Comparison of ENCODE assay signal across 9 cellular contexts in genomic region chr9:129627556-129628492, GRCh38. TPM values are rescaled to one million over a fixed set of nuclear protein-coding genes. Genes with fewer than 3 reads are reported as not detected.
A peak's percentile ranks its signal among the peaks of the same experiment; 100 is the strongest.
DNase-seq lines count a peak whose midpoint lies in the region; ATAC-seq, FAIRE-seq and TF ChIP-seq lines count a peak whose summit lies in the region.
"Had no signal": no experiment of that assay in that cellular context is flagged by ENCODE, and none has a peak within 500 bp of the region (broad histone marks: within the 10 kb centered on the region; RNA-seq: fewer than 3 reads in every experiment).

No MANE protein-coding gene starts in this region.

- H3K4me1 Mint-ChIP-seq in activated naive CD4-positive, alpha-beta T cell treated with anti-CD3 and anti-CD28 coated beads, Interleukin-2, amount 10 ng/mL, durations not matched to agents 7 days and 5 days = peaks cover 59% of the 10 kb centered on the region
- peaks cover 41% of the 10 kb centered on the region for H3K4me1 Mint-ChIP-seq in activated T-helper 1 cell treated with anti-CD3 and anti-CD28 coated beads, Interleukin-12 subunit alpha, Interleukin-12 subunit beta, Interleukin-2, Interleukin-4 antibody, amounts not matched to agents 30 ng/mL and 10 ng/mL and 1 ng/mL, durations not matched to agents 14 hours and 24 hours and 36 hours (ENCODE audit: low read depth)

- no peak for FAIRE-seq in keratinocyte (lab: Jason Lieb, UNC)

- H3K4me3 Mint-ChIP-seq in activated naive CD4-positive, alpha-beta T cell treated with anti-CD3 and anti-CD28 coated beads, Interleukin-2, amount 10 ng/mL, durations not matched to agents 7 days and 5 days = peak overlapping the region; percentile 81
- H3K4me3 Mint-ChIP-seq in activated T-helper 1 cell treated with anti-CD3 and anti-CD28 coated beads, Interleukin-12 subunit alpha, Interleukin-12 subunit beta, Interleukin-2, Interleukin-4 antibody, amounts not matched to agents 30 ng/mL and 10 ng/mL and 1 ng/mL, durations not matched to agents 14 hours and 24 hours and 36 hours = peak overlapping the region; percentile 86

- H3K27me3 ChIP-seq in keratinocyte (ENCODE audit: control insufficient read depth, extremely low read depth, insufficient read depth, low read length) = no peaks in the 10 kb centered on the region
- no peaks in the 10 kb centered on the region for H3K27me3 ChIP-seq in tibial artery
- H3K27me3 ChIP-seq: thyroid gland had no signal

- no peak for ATAC-seq in HG02938 (IDR thresholded peaks at IDR 0.05; ENCODE audit: unreplicated experiment)

- H3K79me2 ChIP-seq in keratinocyte (ENCODE audit: control insufficient read depth, insufficient read depth, low read length) = peaks cover 67% of the 10 kb centered on the region

- dilution Hi-C loops in keratinocyte (cut with MboI; ENCODE audit: extremely low pct_ligation_motif_present, low sequenced_read_pairs) = no loop called here

- H3K36me3 ChIP-seq in keratinocyte (ENCODE audit: control insufficient read depth in 2 of 2, extremely low read depth in 1 of 2, insufficient read depth in 2 of 2, low read length in 2 of 2) (peaks cover 3 to 15% of the 10 kb centered on the region in 2 experiments), tibial artery (peaks cover 0 to 5% (median 5%) of the 10 kb centered on the region in 3 donors)

- H3K4me3 ChIP-seq in keratinocyte (ENCODE audit: control insufficient read depth in 2 of 3, extremely low read depth in 1 of 3, insufficient read depth in 2 of 3, low read depth in 1 of 3, low read length in 3 of 3) (peak overlapping the region in 2 of 3 experiments; percentile 96 to 99), tibial artery (peak overlapping the region; percentile 72 to 79)

- peaks cover 28% of the 10 kb centered on the region for H4K20me1 ChIP-seq in keratinocyte (ENCODE audit: control insufficient read depth, extremely low read depth, insufficient read depth, low read length)

- H2AFZ ChIP-seq in keratinocyte (ENCODE audit: control insufficient read depth, low read length) = no peak overlapping the region

- H3K9me1 ChIP-seq in keratinocyte (ENCODE audit: control insufficient read depth, extremely low read depth, insufficient read depth, low read length) = peaks cover 6% of the 10 kb centered on the region

- intact Hi-C loops in activated T-helper 1 cell treated with anti-CD3 and anti-CD28 coated beads, Interleukin-12 subunit alpha, Interleukin-12 subunit beta, Interleukin-2, Interleukin-4 antibody, amounts not matched to agents 30 ng/mL and 10 ng/mL and 1 ng/mL, durations not matched to agents 14 hours and 24 hours and 36 hours (cut with micrococcal nuclease) = loop anchor here (5.0 kb wide), 1 partner anchor 154 kb away; no protein-coding TSS in a partner anchor
- intact Hi-C loops in tibial artery (cut with DNase I; ENCODE audit: low total_unique reads) = no loop called here

- H3K9me3 ChIP-seq in keratinocyte (ENCODE audit: control insufficient read depth, low read depth, low read length) = no peaks in the 10 kb centered on the region
- no peaks in the 10 kb centered on the region for H3K9me3 ChIP-seq in tibial artery
- H3K9me3 ChIP-seq: thyroid gland had no signal

- H3K36me3 Mint-ChIP-seq in activated naive CD4-positive, alpha-beta T cell treated with anti-CD3 and anti-CD28 coated beads, Interleukin-2, amount 10 ng/mL, durations not matched to agents 7 days and 5 days = peaks cover 21% of the 10 kb centered on the region
- H3K36me3 Mint-ChIP-seq in activated T-helper 1 cell treated with anti-CD3 and anti-CD28 coated beads, Interleukin-12 subunit alpha, Interleukin-12 subunit beta, Interleukin-2, Interleukin-4 antibody, amounts not matched to agents 30 ng/mL and 10 ng/mL and 1 ng/mL, durations not matched to agents 14 hours and 24 hours and 36 hours (ENCODE audit: low read depth) = peaks cover 14% of the 10 kb centered on the region

- no peak for DNase-seq in activated naive CD4-positive, alpha-beta T cell treated with anti-CD3 and anti-CD28 coated beads, Interleukin-2, amount 10 ng/mL, durations not matched to agents 7 days and 5 days
- DNase-seq in activated naive CD4-positive, alpha-beta T cell (lab: John Stamatoyannopoulos, UW) = no peak
- no peak for DNase-seq in activated T-helper 1 cell treated with anti-CD3 and anti-CD28 coated beads, Interleukin-12 subunit alpha, Interleukin-12 subunit beta, Interleukin-2, Interleukin-4 antibody, amounts not matched to agents 30 ng/mL and 10 ng/mL and 1 ng/mL, durations not matched to agents 14 hours and 24 hours and 36 hours (ENCODE audit: low spot score)
- DNase-seq in keratinocyte (ENCODE audit: low read depth, low spot score) (no peak), tibial artery (no peak), NCI-H226 (no peak), midbrain (lab: John Stamatoyannopoulos, UW) (no peak)
- DNase-seq: thyroid gland had no signal

- peaks cover 11% of the 10 kb centered on the region for H3K27me3 Mint-ChIP-seq in activated naive CD4-positive, alpha-beta T cell treated with anti-CD3 and anti-CD28 coated beads, Interleukin-2, amount 10 ng/mL, durations not matched to agents 7 days and 5 days
- H3K27me3 Mint-ChIP-seq in activated T-helper 1 cell treated with anti-CD3 and anti-CD28 coated beads, Interleukin-12 subunit alpha, Interleukin-12 subunit beta, Interleukin-2, Interleukin-4 antibody, amounts not matched to agents 30 ng/mL and 10 ng/mL and 1 ng/mL, durations not matched to agents 14 hours and 24 hours and 36 hours (ENCODE audit: insufficient read depth) = peaks cover 2% of the 10 kb centered on the region

- peak overlapping the region; percentile 91 for H3K27ac Mint-ChIP-seq in activated naive CD4-positive, alpha-beta T cell treated with anti-CD3 and anti-CD28 coated beads, Interleukin-2, amount 10 ng/mL, durations not matched to agents 7 days and 5 days
- peak overlapping the region; percentile 42 for H3K27ac Mint-ChIP-seq in activated T-helper 1 cell treated with anti-CD3 and anti-CD28 coated beads, Interleukin-12 subunit alpha, Interleukin-12 subunit beta, Interleukin-2, Interleukin-4 antibody, amounts not matched to agents 30 ng/mL and 10 ng/mL and 1 ng/mL, durations not matched to agents 14 hours and 24 hours and 36 hours

- no peaks in the 10 kb centered on the region for H3K9me3 Mint-ChIP-seq in activated naive CD4-positive, alpha-beta T cell treated with anti-CD3 and anti-CD28 coated beads, Interleukin-2, amount 10 ng/mL, durations not matched to agents 7 days and 5 days
- H3K9me3 Mint-ChIP-seq in activated T-helper 1 cell treated with anti-CD3 and anti-CD28 coated beads, Interleukin-12 subunit alpha, Interleukin-12 subunit beta, Interleukin-2, Interleukin-4 antibody, amounts not matched to agents 30 ng/mL and 10 ng/mL and 1 ng/mL, durations not matched to agents 14 hours and 24 hours and 36 hours = no peaks in the 10 kb centered on the region

- H3K4me2 ChIP-seq in keratinocyte (ENCODE audit: control insufficient read depth, extremely low read depth, insufficient read depth, low read depth, low read length) = peak overlapping the region; percentile 100

- H3K4me1 ChIP-seq in keratinocyte (ENCODE audit: control insufficient read depth, extremely low read depth, insufficient read depth, low read length) (peaks cover 43% of the 10 kb centered on the region), tibial artery (peaks cover 0 to 57% (median 46%) of the 10 kb centered on the region in 4 donors)

- H3K9ac ChIP-seq in keratinocyte (ENCODE audit: control insufficient read depth, extremely low read depth, insufficient read depth, low read length) = peak overlapping the region; percentile 95

- CTCF ChIA-PET in activated naive CD4-positive, alpha-beta T cell treated with anti-CD3 and anti-CD28 coated beads, Interleukin-2, amount 10 ng/mL, durations not matched to agents 7 days and 5 days (lab: Charles Lee) = interaction anchor here (0.6 to 7.3 kb wide), 6 partner anchors 15 to 496 kb away, joined by 3 to 63 read pairs (median 3); no protein-coding TSS in a partner anchor

- TF ChIP-seq CTCF in keratinocyte (optimal IDR thresholded peaks at IDR 0.05 in 1 of 3, IDR thresholded peaks at IDR 0.05 in 1 of 3, conservative IDR thresholded peaks at IDR 0.05 in 1 of 3; ENCODE audit: extremely low read depth in 1 of 3, insufficient read depth in 2 of 3, low read length in 3 of 3) (no peak), tibial artery (IDR thresholded peaks at IDR 0.05) (no peak)

- H3K27ac ChIP-seq in keratinocyte (ENCODE audit: control insufficient read depth, insufficient read depth, low read length) (no peak overlapping the region), tibial artery (peak overlapping the region; percentile 87 to 90)

RNA-seq across cellular contexts. Expression of gene NTMT1, which starts 1.9 kb away (rescaled TPM):
- total RNA-seq in activated T-helper 1 cell treated with anti-CD3 and anti-CD28 coated beads, Interleukin-12 subunit alpha, Interleukin-12 subunit beta, Interleukin-2, Interleukin-4 antibody, amounts not matched to agents 30 ng/mL and 10 ng/mL and 1 ng/mL, durations not matched to agents 14 hours and 24 hours and 36 hours = 67.1 and 67.3 TPM in 2 replicates
- polyA plus RNA-seq in keratinocyte = 46.0 to 50.2 TPM (median 48.2 TPM) in 3 replicates
- polyA plus RNA-seq in keratinocyte (2011; ENCODE audit: low read depth) = 24.6 TPM
- 23.5 and 36.4 TPM in 2 replicates for polyA plus RNA-seq in keratinocyte (2011; cell fraction: cytosol; rRNA removed)
- polyA plus RNA-seq in keratinocyte (2011; cell fraction: nucleus; rRNA removed) = 22.0 and 23.8 TPM in 2 replicates
- polyA plus RNA-seq in keratinocyte (2012; ENCODE audit: low replicate concordance) = 30.8 and 52.5 TPM in 2 replicates
- 20.3 to 35.7 TPM (median 22.6 TPM) in 3 replicates for polyA minus RNA-seq in keratinocyte
- 24.0 TPM for polyA minus RNA-seq in keratinocyte (2011; cell fraction: cytosol; rRNA and poly(A)+ RNA removed)
- 7.8 and 9.3 TPM in 2 replicates for polyA minus RNA-seq in keratinocyte (2011; cell fraction: nucleus; rRNA and poly(A)+ RNA removed)

RNA-seq across cellular contexts. Expression of gene C9orf50, which starts 6.9 kb away (rescaled TPM):
- total RNA-seq in activated T-helper 1 cell treated with anti-CD3 and anti-CD28 coated beads, Interleukin-12 subunit alpha, Interleukin-12 subunit beta, Interleukin-2, Interleukin-4 antibody, amounts not matched to agents 30 ng/mL and 10 ng/mL and 1 ng/mL, durations not matched to agents 14 hours and 24 hours and 36 hours = not detected in 2 replicates
- not detected in 3 replicates for polyA plus RNA-seq in keratinocyte
- polyA plus RNA-seq in keratinocyte (2011; ENCODE audit: low read depth) = not detected
- polyA plus RNA-seq in keratinocyte (2011; cell fraction: cytosol; rRNA removed) = not detected in 2 replicates
- not detected in 2 replicates for polyA plus RNA-seq in keratinocyte (2011; cell fraction: nucleus; rRNA removed)
- not detected in 2 replicates for polyA plus RNA-seq in keratinocyte (2012; ENCODE audit: low replicate concordance)
- polyA minus RNA-seq in keratinocyte = not detected in 3 replicates
- not detected for polyA minus RNA-seq in keratinocyte (2011; cell fraction: cytosol; rRNA and poly(A)+ RNA removed)
- not detected in 2 replicates for polyA minus RNA-seq in keratinocyte (2011; cell fraction: nucleus; rRNA and poly(A)+ RNA removed)
- total RNA-seq: thyroid gland had no signal

RNA-seq across cellular contexts. Expression of gene ASB6, which starts 14.1 kb away (rescaled TPM):
- total RNA-seq in activated T-helper 1 cell treated with anti-CD3 and anti-CD28 coated beads, Interleukin-12 subunit alpha, Interleukin-12 subunit beta, Interleukin-2, Interleukin-4 antibody, amounts not matched to agents 30 ng/mL and 10 ng/mL and 1 ng/mL, durations not matched to agents 14 hours and 24 hours and 36 hours = 24.0 TPM in 2 replicates
- polyA plus RNA-seq in keratinocyte = 16.3 to 23.8 TPM (median 23.7 TPM) in 3 replicates
- 4.8 TPM for polyA plus RNA-seq in keratinocyte (2011; ENCODE audit: low read depth)
- polyA plus RNA-seq in keratinocyte (2011; cell fraction: cytosol; rRNA removed) = 14.1 and 23.7 TPM in 2 replicates
- 34.6 and 40.3 TPM in 2 replicates for polyA plus RNA-seq in keratinocyte (2011; cell fraction: nucleus; rRNA removed)
- polyA plus RNA-seq in keratinocyte (2012; ENCODE audit: low replicate concordance) = 14.0 and 19.5 TPM in 2 replicates
- polyA minus RNA-seq in keratinocyte = 8.5 to 19.0 TPM (median 12.4 TPM) in 3 replicates
- polyA minus RNA-seq in keratinocyte (2011; cell fraction: cytosol; rRNA and poly(A)+ RNA removed) = 21.7 TPM
- polyA minus RNA-seq in keratinocyte (2011; cell fraction: nucleus; rRNA and poly(A)+ RNA removed) = 14.7 and 15.3 TPM in 2 replicates

RNA-seq across cellular contexts. Expression of gene PRRX2, which starts 37.6 kb away (rescaled TPM):
- total RNA-seq in activated T-helper 1 cell treated with anti-CD3 and anti-CD28 coated beads, Interleukin-12 subunit alpha, Interleukin-12 subunit beta, Interleukin-2, Interleukin-4 antibody, amounts not matched to agents 30 ng/mL and 10 ng/mL and 1 ng/mL, durations not matched to agents 14 hours and 24 hours and 36 hours = 6.2 and 7.8 TPM in 2 replicates
- polyA plus RNA-seq in keratinocyte = 0.06 to 0.19 TPM in 2 of 3 replicates, not detected in the other
- not detected for polyA plus RNA-seq in keratinocyte (2011; ENCODE audit: low read depth)
- polyA plus RNA-seq in keratinocyte (2011; cell fraction: cytosol; rRNA removed) = 0.05 and 0.14 TPM in 2 replicates
- not detected in 2 replicates for polyA plus RNA-seq in keratinocyte (2011; cell fraction: nucleus; rRNA removed)
- polyA plus RNA-seq in keratinocyte (2012; ENCODE audit: low replicate concordance) = not detected in 2 replicates
- polyA minus RNA-seq in keratinocyte = not detected in 3 replicates
- polyA minus RNA-seq in keratinocyte (2011; cell fraction: cytosol; rRNA and poly(A)+ RNA removed) = not detected
- not detected in 2 replicates for polyA minus RNA-seq in keratinocyte (2011; cell fraction: nucleus; rRNA and poly(A)+ RNA removed)
